11 cellular contexts compared by ENCODE assay signal in genomic region chr5:16759147-16759800, GRCh38.
DNase-seq lines count a peak whose midpoint lies in the region; ATAC-seq and TF ChIP-seq lines count a peak whose summit lies in the region.
"Had no signal": no experiment of that assay in that cellular context is flagged by ENCODE, and none has a peak within 500 bp of the region (broad histone marks: within the 10 kb centered on the region; RNA-seq: fewer than 3 reads in every experiment).

No MANE protein-coding gene starts in this region.

- H3K27ac ChIP-seq in thymus (ENCODE audit: low read depth): peak overlapping the region; percentile 32
- no peak overlapping the region for H3K27ac ChIP-seq in OCI-LY7 (ENCODE audit: low read depth, low read length, poor library complexity, severe bottlenecking)
- H3K27ac ChIP-seq: adrenal gland, PC-9 had no signal

- no peaks in the 10 kb centered on the region for H3K27me3 ChIP-seq in thymus (ENCODE audit: control insufficient read depth, insufficient read depth)
- H3K27me3 ChIP-seq: adrenal gland had no signal

- H3K9me3 ChIP-seq in thymus (ENCODE audit: control insufficient read depth) (no peaks in the 10 kb centered on the region), OCI-LY7 (ENCODE audit: low read length) (no peaks in the 10 kb centered on the region)
- H3K9me3 ChIP-seq: adrenal gland had no signal

- H3K27me3 Mint-ChIP-seq in natural killer cell (ENCODE audit: low read depth in 2 of 2): no peaks in the 10 kb centered on the region
- H3K27me3 Mint-ChIP-seq in natural killer cell treated with Interleukin-12 subunit alpha and Interleukin-12 subunit beta and Interleukin-15 and Interleukin-18, amount 100 ng/mL, for 72 hours: no peaks in the 10 kb centered on the region
- H3K27me3 Mint-ChIP-seq in T-helper 2 cell treated with Interferon-gamma antibody and Interleukin-4, amounts not matched to agents 5 μg/mL and 100 μg/mL, for 36 hours (ENCODE audit: low read depth): no peaks in the 10 kb centered on the region

- H3K4me2 ChIP-seq in OCI-LY7 (ENCODE audit: low read length): no peak overlapping the region
- H3K4me2 ChIP-seq: PC-9 had no signal

- TF ChIP-seq CTCF in natural killer cell (IDR thresholded peaks at IDR 0.05): no peak
- TF ChIP-seq CTCF in OCI-LY7 (conservative IDR thresholded peaks at IDR 0.05; ENCODE audit: low read length): no peak

- TF ChIP-seq POLR2A in erythroblast (IDR thresholded peaks at IDR 0.05; ENCODE audit: low read length): no peak

- H3K9me2 ChIP-seq in OCI-LY7 (ENCODE audit: insufficient read depth, low read length): no peaks in the 10 kb centered on the region

- H3K36me3 ChIP-seq in thymus (ENCODE audit: control insufficient read depth, insufficient read depth) (no peaks in the 10 kb centered on the region), OCI-LY7 (ENCODE audit: insufficient read depth, low read length) (no peaks in the 10 kb centered on the region)

- ATAC-seq in natural killer cell (peak in 2 of 3 donors; percentile 43 to 77), HG03064 (IDR thresholded peaks at IDR 0.05; ENCODE audit: low read depth, unreplicated experiment) (peak; percentile 95), HG03135 (IDR thresholded peaks at IDR 0.05; ENCODE audit: unreplicated experiment) (no peak)
- ATAC-seq in natural killer cell treated with Interleukin-12 subunit alpha and Interleukin-12 subunit beta and Interleukin-15 and Interleukin-18, amount 100 ng/mL, for 72 hours: no peak

- DNase-seq in natural killer cell: no peak
- DNase-seq in natural killer cell treated with Interleukin-12 subunit alpha and Interleukin-12 subunit beta and Interleukin-15 and Interleukin-18, amount 100 ng/mL, for 72 hours (ENCODE audit: low spot score): no peak
- peak; percentile 7 for DNase-seq in T-helper 2 cell treated with Interferon-gamma antibody and Interleukin-4, amounts not matched to agents 5 μg/mL and 100 μg/mL, for 36 hours (ENCODE audit: low spot score)
- DNase-seq in erythroblast (lab: John Stamatoyannopoulos, UW): no peak
- no peak for DNase-seq in OCI-LY7 (ENCODE audit: low spot score)
- DNase-seq: adrenal gland, DMS 273 treated with DMSO at 0.1 percent for 48 hours, PC-9 had no signal

- H3K4me3 Mint-ChIP-seq in natural killer cell: no peak overlapping the region
- no peak overlapping the region for H3K4me3 Mint-ChIP-seq in natural killer cell treated with Interleukin-12 subunit alpha and Interleukin-12 subunit beta and Interleukin-15 and Interleukin-18, amount 100 ng/mL, for 72 hours
- H3K4me3 Mint-ChIP-seq in T-helper 2 cell treated with Interferon-gamma antibody and Interleukin-4, amounts not matched to agents 5 μg/mL and 100 μg/mL, for 36 hours: peak overlapping the region; percentile 3

- no peak overlapping the region for H3K4me3 ChIP-seq in thymus (ENCODE audit: low read length)
- H3K4me3 ChIP-seq in OCI-LY7 (ENCODE audit: low read depth, low read length, poor library complexity, severe bottlenecking): no peak overlapping the region
- H3K4me3 ChIP-seq: adrenal gland, PC-9 had no signal

- H4K20me1 ChIP-seq in OCI-LY7 (ENCODE audit: insufficient read depth, low read length): no peaks in the 10 kb centered on the region

- intact Hi-C loops in natural killer cell (cut with micrococcal nuclease) (no loop called here), OCI-LY7 (cut with micrococcal nuclease; ENCODE audit: unreplicated experiment) (no loop called here)

- peaks cover 8 to 9% of the 10 kb centered on the region in 2 donors for H3K4me1 Mint-ChIP-seq in natural killer cell
- H3K4me1 Mint-ChIP-seq in natural killer cell treated with Interleukin-12 subunit alpha and Interleukin-12 subunit beta and Interleukin-15 and Interleukin-18, amount 100 ng/mL, for 72 hours (ENCODE audit: low read depth in 2 of 2): peaks cover 5 to 6% of the 10 kb centered on the region in 2 donors
- peaks cover 5% of the 10 kb centered on the region for H3K4me1 Mint-ChIP-seq in T-helper 2 cell treated with Interferon-gamma antibody and Interleukin-4, amounts not matched to agents 5 μg/mL and 100 μg/mL, for 36 hours (ENCODE audit: low read depth)

- BruUV-seq in OCI-LY7 (replicated peaks; lab: Mats Ljungman, UMichigan): no TSS peak

- no peaks in the 10 kb centered on the region for H3K9me3 Mint-ChIP-seq in natural killer cell
- no peaks in the 10 kb centered on the region for H3K9me3 Mint-ChIP-seq in natural killer cell treated with Interleukin-12 subunit alpha and Interleukin-12 subunit beta and Interleukin-15 and Interleukin-18, amount 100 ng/mL, for 72 hours
- H3K9me3 Mint-ChIP-seq in T-helper 2 cell treated with Interferon-gamma antibody and Interleukin-4, amounts not matched to agents 5 μg/mL and 100 μg/mL, for 36 hours: no peaks in the 10 kb centered on the region

- CTCF ChIA-PET in OCI-LY7 (lab: Charles Lee; ENCODE audit: unreplicated experiment): no interaction called here

- WGBS in thymus: 51% methylated on average over 16 of the region's 16 CpGs

- no peaks in the 10 kb centered on the region for H3K36me3 Mint-ChIP-seq in natural killer cell
- no peaks in the 10 kb centered on the region for H3K36me3 Mint-ChIP-seq in natural killer cell treated with Interleukin-12 subunit alpha and Interleukin-12 subunit beta and Interleukin-15 and Interleukin-18, amount 100 ng/mL, for 72 hours
- H3K36me3 Mint-ChIP-seq in T-helper 2 cell treated with Interferon-gamma antibody and Interleukin-4, amounts not matched to agents 5 μg/mL and 100 μg/mL, for 36 hours (ENCODE audit: low read depth): no peaks in the 10 kb centered on the region

- H2AFZ ChIP-seq in OCI-LY7 (ENCODE audit: low read length): no peak overlapping the region
- H2AFZ ChIP-seq: PC-9 had no signal

- H3K27ac Mint-ChIP-seq in natural killer cell: peak overlapping the region; percentile 51 to 66
- no peak overlapping the region for H3K27ac Mint-ChIP-seq in natural killer cell treated with Interleukin-12 subunit alpha and Interleukin-12 subunit beta and Interleukin-15 and Interleukin-18, amount 100 ng/mL, for 72 hours
- no peak overlapping the region for H3K27ac Mint-ChIP-seq in T-helper 2 cell treated with Interferon-gamma antibody and Interleukin-4, amounts not matched to agents 5 μg/mL and 100 μg/mL, for 36 hours

- no peaks in the 10 kb centered on the region for H3K4me1 ChIP-seq in thymus (ENCODE audit: control insufficient read depth, insufficient read depth, low read length)
- no peaks in the 10 kb centered on the region for H3K4me1 ChIP-seq in OCI-LY7 (ENCODE audit: insufficient read depth, low read length, poor library complexity, severe bottlenecking)
- H3K4me1 ChIP-seq: adrenal gland had no signal

- POLR2A ChIA-PET in OCI-LY7 (lab: Charles Lee): interaction anchor here (0.6 kb wide), 2 partner anchors 60 to 1296 kb away, joined by 3 read pairs; no protein-coding TSS in a partner anchor

- no peaks in the 10 kb centered on the region for H3K79me2 ChIP-seq in OCI-LY7 (ENCODE audit: insufficient read depth, low read depth, low read length)

Comparison
In these comparisons a context has a peak if more than half of its experiments do, and no peak if none do; other contexts are left out.
1. ATAC-seq: peak in natural killer cell (2 of 3) and HG03064 (single experiment); none in natural killer cell treated with Interleukin-12 subunit alpha and Interleukin-12 subunit beta and Interleukin-15 and Interleukin-18, amount 100 ng/mL, for 72 hours (0 of 2) and HG03135 (single experiment).
2. H3K27ac Mint-ChIP-seq: peak in natural killer cell (2 of 2); none in natural killer cell treated with Interleukin-12 subunit alpha and Interleukin-12 subunit beta and Interleukin-15 and Interleukin-18, amount 100 ng/mL, for 72 hours (0 of 2) and T-helper 2 cell treated with Interferon-gamma antibody and Interleukin-4, amounts not matched to agents 5 μg/mL and 100 μg/mL, for 36 hours (single experiment).